In genomic region chr3:160401301-160402095, GRCh38 we compare ENCODE assay signal across 8 cellular contexts. TPM values are rescaled to one million over a fixed set of nuclear protein-coding genes. Genes with fewer than 3 reads are reported as not detected.
A peak's percentile ranks its signal among the peaks of the same experiment; 100 is the strongest.
DNase-seq lines count a peak whose midpoint lies in the region; ATAC-seq, FAIRE-seq and TF ChIP-seq lines count a peak whose summit lies in the region.

No MANE protein-coding gene starts in this region.

- H3K27ac ChIP-seq in adrenal gland (peak overlapping the region in 3 of 5 donors; percentile 82 to 90 (median 88)), keratinocyte (ENCODE audit: control insufficient read depth, insufficient read depth, low read length) (peak overlapping the region; percentile 96), suprapubic skin (no peak overlapping the region)

- H3K36me3 ChIP-seq in adrenal gland (replicated peaks in 1 of 2), result no peaks in the 10 kb centered on the region
- no peaks in the 10 kb centered on the region for H3K36me3 ChIP-seq in keratinocyte (ENCODE audit: control insufficient read depth in 2 of 2, extremely low read depth in 1 of 2, insufficient read depth in 2 of 2, low read length in 2 of 2)
- H3K36me3 ChIP-seq in suprapubic skin, result no peaks in the 10 kb centered on the region

- no peak for DNase-seq in activated CD8-positive, alpha-beta memory T cell treated with anti-CD3 and anti-CD28 coated beads, Interleukin-2, amount 10 ng/mL, durations not matched to agents 7 days and 5 days
- no peak for DNase-seq in activated CD8-positive, alpha-beta memory T cell treated with anti-CD3 and anti-CD28 coated beads for 24 hours
- DNase-seq in NCI-H2029 treated with DMSO at 0.1 percent for 48 hours (lab: John Stamatoyannopoulos, UW) (peak; percentile 41), adrenal gland (peak in 6 of 7 donors; percentile 26 to 57 (median 32)), keratinocyte (ENCODE audit: low read depth, low spot score) (no peak), suprapubic skin (ENCODE audit: low spot score in 2 of 2) (no peak)

- dilution Hi-C loops in keratinocyte (cut with MboI; ENCODE audit: extremely low pct_ligation_motif_present, low sequenced_read_pairs), result no loop called here

- CTCF ChIA-PET in activated CD8-positive, alpha-beta memory T cell treated with anti-CD3 and anti-CD28 coated beads, Interleukin-2, amount 10 ng/mL, durations not matched to agents 7 days and 5 days (lab: Charles Lee), result interaction anchor here (0.7 to 2.3 kb wide), 7 partner anchors 12 to 47 kb away, joined by 3 to 10 read pairs (median 5); no protein-coding TSS in a partner anchor

- peaks cover 3% of the 10 kb centered on the region for H3K27me3 Mint-ChIP-seq in activated CD8-positive, alpha-beta memory T cell treated with anti-CD3 and anti-CD28 coated beads, Interleukin-2, amount 10 ng/mL, durations not matched to agents 7 days and 5 days

- H3K9ac ChIP-seq in keratinocyte (ENCODE audit: control insufficient read depth, extremely low read depth, insufficient read depth, low read length), result peak overlapping the region; percentile 97

- no peak overlapping the region for H2AFZ ChIP-seq in keratinocyte (ENCODE audit: control insufficient read depth, low read length)

- TF ChIP-seq EP300 in suprapubic skin (IDR thresholded peaks at IDR 0.05), result no peak

- peak overlapping the region; percentile 89 for H3K27ac Mint-ChIP-seq in activated CD8-positive, alpha-beta memory T cell treated with anti-CD3 and anti-CD28 coated beads, Interleukin-2, amount 10 ng/mL, durations not matched to agents 7 days and 5 days

- TF ChIP-seq CTCF in adrenal gland (IDR thresholded peaks at IDR 0.05) (no peak), keratinocyte (optimal IDR thresholded peaks at IDR 0.05 in 1 of 3, IDR thresholded peaks at IDR 0.05 in 1 of 3, conservative IDR thresholded peaks at IDR 0.05 in 1 of 3; ENCODE audit: extremely low read depth in 1 of 3, insufficient read depth in 2 of 3, low read length in 3 of 3) (no peak), suprapubic skin (IDR thresholded peaks at IDR 0.05) (no peak)

- intact Hi-C loops in adrenal gland (cut with DNase I), result no loop called here

- H3K9me3 ChIP-seq in adrenal gland (replicated peaks in 1 of 3) (no peaks in the 10 kb centered on the region), keratinocyte (ENCODE audit: control insufficient read depth, low read depth, low read length) (no peaks in the 10 kb centered on the region), suprapubic skin (no peaks in the 10 kb centered on the region)

- peak overlapping the region; percentile 81 for H3K4me2 ChIP-seq in keratinocyte (ENCODE audit: control insufficient read depth, extremely low read depth, insufficient read depth, low read depth, low read length)

- H3K4me1 ChIP-seq in adrenal gland (replicated peaks in 1 of 2), result peaks cover 0 to 9% of the 10 kb centered on the region in 2 donors
- H3K4me1 ChIP-seq in keratinocyte (ENCODE audit: control insufficient read depth, extremely low read depth, insufficient read depth, low read length), result peaks cover 19% of the 10 kb centered on the region
- peaks cover 40% of the 10 kb centered on the region for H3K4me1 ChIP-seq in suprapubic skin

- FAIRE-seq in keratinocyte (lab: Jason Lieb, UNC), result no peak

- H3K9me3 Mint-ChIP-seq in activated CD8-positive, alpha-beta memory T cell treated with anti-CD3 and anti-CD28 coated beads, Interleukin-2, amount 10 ng/mL, durations not matched to agents 7 days and 5 days (ENCODE audit: low read depth), result no peaks in the 10 kb centered on the region

- 13 to 18% (median 15%) methylated on average over 16 of the region's 16 CpGs for WGBS in adrenal gland, 4 donors
- 15% methylated on average over 16 of the region's 16 CpGs for WGBS in suprapubic skin

- no peak for ATAC-seq in activated CD8-positive, alpha-beta memory T cell treated with anti-CD3 and anti-CD28 coated beads, Interleukin-2, amount 10 ng/mL, durations not matched to agents 7 days and 5 days
- no peak for ATAC-seq in GM21390 (IDR thresholded peaks at IDR 0.05; ENCODE audit: unreplicated experiment)
- no peak for ATAC-seq in GM19023 (IDR thresholded peaks at IDR 0.05; ENCODE audit: unreplicated experiment)

- H3K4me3 ChIP-seq in adrenal gland (peak overlapping the region in 2 of 4 donors; percentile 71 to 73), keratinocyte (ENCODE audit: control insufficient read depth in 2 of 3, extremely low read depth in 1 of 3, insufficient read depth in 2 of 3, low read depth in 1 of 3, low read length in 3 of 3) (peak overlapping the region; percentile 72 to 100 (median 92)), suprapubic skin (peak overlapping the region; percentile 68)

- H3K36me3 Mint-ChIP-seq in activated CD8-positive, alpha-beta memory T cell treated with anti-CD3 and anti-CD28 coated beads, Interleukin-2, amount 10 ng/mL, durations not matched to agents 7 days and 5 days, result peaks cover 55% of the 10 kb centered on the region

- peak overlapping the region; percentile 94 for H3K4me3 Mint-ChIP-seq in activated CD8-positive, alpha-beta memory T cell treated with anti-CD3 and anti-CD28 coated beads, Interleukin-2, amount 10 ng/mL, durations not matched to agents 7 days and 5 days

- peaks cover 49% of the 10 kb centered on the region for H3K4me1 Mint-ChIP-seq in activated CD8-positive, alpha-beta memory T cell treated with anti-CD3 and anti-CD28 coated beads, Interleukin-2, amount 10 ng/mL, durations not matched to agents 7 days and 5 days

- no peaks in the 10 kb centered on the region for H3K27me3 ChIP-seq in adrenal gland
- no peaks in the 10 kb centered on the region for H3K27me3 ChIP-seq in keratinocyte (ENCODE audit: control insufficient read depth, extremely low read depth, insufficient read depth, low read length)
- H3K27me3 ChIP-seq in suprapubic skin, result no peaks in the 10 kb centered on the region

- peaks cover 6% of the 10 kb centered on the region for H4K20me1 ChIP-seq in keratinocyte (ENCODE audit: control insufficient read depth, extremely low read depth, insufficient read depth, low read length)

- no peaks in the 10 kb centered on the region for H3K9me1 ChIP-seq in keratinocyte (ENCODE audit: control insufficient read depth, extremely low read depth, insufficient read depth, low read length)

- TF ChIP-seq POLR2A in adrenal gland (IDR thresholded peaks at IDR 0.05), result peak in 1 of 2 donors; percentile 41
- TF ChIP-seq POLR2A in suprapubic skin (IDR thresholded peaks at IDR 0.05), result no peak

- peaks cover 90% of the 10 kb centered on the region for H3K79me2 ChIP-seq in keratinocyte (ENCODE audit: control insufficient read depth, insufficient read depth, low read length)

RNA-seq across cellular contexts. Expression of gene SMC4, which starts 2.0 kb away (rescaled TPM):
- total RNA-seq in activated CD8-positive, alpha-beta memory T cell treated with anti-CD3 and anti-CD28 coated beads, Interleukin-2, amount 10 ng/mL, durations not matched to agents 7 days and 5 days, result 100 to 1,000 TPM; 251 to 279 TPM
- total RNA-seq in adrenal gland (10 to 100 TPM; 10.5 to 32.8 (median 19.7) TPM), suprapubic skin (10 to 100 TPM; 26.7 to 97.3 (median 28.1) TPM)
- polyA plus RNA-seq in adrenal gland (10 to 100 TPM; 29.0 to 48.5 (median 44.5) TPM), keratinocyte (9.1 to 45.2 TPM (median 32.0 TPM) in 3 replicates)
- 49.3 TPM for polyA plus RNA-seq in keratinocyte (2011; ENCODE audit: low read depth)
- 13.1 and 18.1 TPM in 2 replicates for polyA plus RNA-seq in keratinocyte (2011; cell fraction: cytosol; rRNA removed)
- 17.9 and 33.4 TPM in 2 replicates for polyA plus RNA-seq in keratinocyte (2011; cell fraction: nucleus; rRNA removed)
- polyA plus RNA-seq in keratinocyte (2012; ENCODE audit: low replicate concordance), result 10.0 and 34.1 TPM in 2 replicates
- 2.3 to 16.0 TPM (median 4.3 TPM) in 3 replicates for polyA minus RNA-seq in keratinocyte
- 7.7 TPM for polyA minus RNA-seq in keratinocyte (2011; cell fraction: cytosol; rRNA and poly(A)+ RNA removed)
- 13.7 and 16.4 TPM in 2 replicates for polyA minus RNA-seq in keratinocyte (2011; cell fraction: nucleus; rRNA and poly(A)+ RNA removed)

RNA-seq across cellular contexts. Expression of gene IFT80, which starts 2.5 kb away (rescaled TPM):
- 10 to 100 TPM; 25.4 to 26.3 TPM for total RNA-seq in activated CD8-positive, alpha-beta memory T cell treated with anti-CD3 and anti-CD28 coated beads, Interleukin-2, amount 10 ng/mL, durations not matched to agents 7 days and 5 days
- total RNA-seq in adrenal gland (10 to 100 TPM; 11.0 to 28.9 (median 17.7) TPM), suprapubic skin (10 to 100 TPM in 3 of 4 donors, 1 to 10 TPM in 1; 9.1 to 21.3 (median 17.2) TPM)
- polyA plus RNA-seq in adrenal gland (10 to 100 TPM; 16.7 to 37.3 (median 27.4) TPM), keratinocyte (11.2 to 23.6 TPM (median 12.3 TPM) in 3 replicates)
- 15.6 TPM for polyA plus RNA-seq in keratinocyte (2011; ENCODE audit: low read depth)
- polyA plus RNA-seq in keratinocyte (2011; cell fraction: cytosol; rRNA removed), result 8.2 and 13.0 TPM in 2 replicates
- polyA plus RNA-seq in keratinocyte (2011; cell fraction: nucleus; rRNA removed), result 18.8 and 32.7 TPM in 2 replicates
- 5.0 and 12.7 TPM in 2 replicates for polyA plus RNA-seq in keratinocyte (2012; ENCODE audit: low replicate concordance)
- polyA minus RNA-seq in keratinocyte, result 2.8 to 15.2 TPM (median 5.4 TPM) in 3 replicates
- 20.9 TPM for polyA minus RNA-seq in keratinocyte (2011; cell fraction: cytosol; rRNA and poly(A)+ RNA removed)
- polyA minus RNA-seq in keratinocyte (2011; cell fraction: nucleus; rRNA and poly(A)+ RNA removed), result 9.4 and 23.5 TPM in 2 replicates

RNA-seq across cellular contexts. Expression of gene TRIM59, which starts 48.1 kb away (rescaled TPM):
- total RNA-seq in activated CD8-positive, alpha-beta memory T cell treated with anti-CD3 and anti-CD28 coated beads, Interleukin-2, amount 10 ng/mL, durations not matched to agents 7 days and 5 days, result 10 to 100 TPM; 48.0 to 51.6 TPM
- total RNA-seq in adrenal gland, result 1 to 10 TPM in 5 of 8 donors, under 1 TPM in 3; 0.35 to 2.7 (median 1.2) TPM
- under 1 TPM; 0.32 to 0.93 (median 0.61) TPM for polyA plus RNA-seq in adrenal gland
- polyA plus RNA-seq in keratinocyte, result 4.2 to 8.0 TPM (median 6.3 TPM) in 3 replicates
- polyA plus RNA-seq in keratinocyte (2011; ENCODE audit: low read depth), result 1.7 TPM
- 2.3 and 3.7 TPM in 2 replicates for polyA plus RNA-seq in keratinocyte (2011; cell fraction: cytosol; rRNA removed)
- 6.0 and 6.1 TPM in 2 replicates for polyA plus RNA-seq in keratinocyte (2011; cell fraction: nucleus; rRNA removed)
- polyA plus RNA-seq in keratinocyte (2012; ENCODE audit: low replicate concordance), result 2.4 and 7.9 TPM in 2 replicates
- polyA minus RNA-seq in keratinocyte, result 4.3 to 10.2 TPM (median 4.9 TPM) in 3 replicates
- polyA minus RNA-seq in keratinocyte (2011; cell fraction: cytosol; rRNA and poly(A)+ RNA removed), result 4.2 TPM
- 9.2 and 17.8 TPM in 2 replicates for polyA minus RNA-seq in keratinocyte (2011; cell fraction: nucleus; rRNA and poly(A)+ RNA removed)
- total RNA-seq in suprapubic skin, result 10 to 100 TPM in 1 of 4 donors, 1 to 10 TPM in 3; 4.3 to 11.1 (median 6.7) TPM

Comparison
In these comparisons a context has a peak if more than half of its experiments do, and no peak if none do; other contexts are left out.
1. DNase-seq: peak in NCI-H2029 treated with DMSO at 0.1 percent for 48 hours (single experiment) and adrenal gland (6 of 7); none in activated CD8-positive, alpha-beta memory T cell treated with anti-CD3 and anti-CD28 coated beads, Interleukin-2, amount 10 ng/mL, durations not matched to agents 7 days and 5 days (single experiment), activated CD8-positive, alpha-beta memory T cell treated with anti-CD3 and anti-CD28 coated beads for 24 hours (single experiment), keratinocyte (single experiment) and suprapubic skin (0 of 2).
2. RNA of gene TRIM59, which starts 48.1 kb away (total RNA-seq): 48.0 to 51.6 TPM in activated CD8-positive, alpha-beta memory T cell treated with anti-CD3 and anti-CD28 coated beads, Interleukin-2, amount 10 ng/mL, durations not matched to agents 7 days and 5 days; 4.3 to 11.1 TPM in suprapubic skin and 0.35 to 2.7 TPM in adrenal gland; every median in the first group is over 4 times any median in the second.